ENCODE assay signal across 24 cellular contexts in the genomic region with DNA sequence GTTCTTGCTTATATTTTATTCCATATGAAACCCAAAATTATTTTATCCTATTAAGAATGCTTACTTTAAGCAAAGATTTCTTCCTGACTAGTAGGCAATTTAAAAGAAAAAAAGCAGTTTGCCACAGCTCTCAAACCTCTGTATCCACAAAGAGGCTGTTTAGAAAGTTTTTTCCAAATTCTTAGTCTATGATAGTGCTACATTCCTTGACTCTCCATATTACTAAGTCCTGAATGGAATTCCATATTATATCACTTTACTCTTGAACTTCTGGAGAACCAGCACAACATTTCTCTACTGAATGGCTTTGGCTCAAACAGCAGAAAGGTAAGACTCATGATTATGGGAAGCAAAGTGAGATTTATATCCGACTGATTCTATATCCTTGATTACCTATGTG. TPM values are rescaled to one million over a fixed set of nuclear protein-coding genes. Genes with fewer than 3 reads are reported as not detected.
"Had no signal": no experiment of that assay in that cellular context is flagged by ENCODE, and none has a peak within 500 bp of the region (broad histone marks: within the 10 kb centered on the region; RNA-seq: fewer than 3 reads in every experiment).

No MANE protein-coding gene starts in this region.

- FAIRE-seq: colon, pancreas had no signal

- H3K4me3 Mint-ChIP-seq: dendritic cell treated with granulocyte-macrophage colony-stimulating factor and Interleukin-4, amounts not matched to agents 40 ng/mL and 50 ng/mL, for 4 days; effector memory CD8-positive, alpha-beta T cell; naive B cell; nephron; stimulated activated naive B cell treated with anti-CD40 and anti-IgM and Interleukin-4, amounts not matched to agents 10 μg/mL and 1 μg/mL and 100 μg/mL, for 72 hours; stimulated activated naive CD8-positive, alpha-beta T cell treated with anti-CD3 and anti-CD28 coated beads, Interleukin-15, amount 100 ng/mL, for 72 hours had no signal

- H3K27me3 ChIP-seq: gastrocnemius medialis, pancreas, right lobe of liver, transverse colon had no signal

- H3K27ac ChIP-seq: gastrocnemius medialis, left ventricle myocardium inferior, pancreas, right lobe of liver, thoracic aorta, transverse colon had no signal

- H3K4me3 ChIP-seq: gastrocnemius medialis, left ventricle myocardium inferior, lung, pancreas, right lobe of liver, thoracic aorta, transverse colon had no signal

- H3K4me1 ChIP-seq: gastrocnemius medialis, left ventricle myocardium inferior, pancreas, right lobe of liver had no signal

- H3K9me3 ChIP-seq: gastrocnemius medialis, left ventricle myocardium inferior, pancreas, right lobe of liver, thoracic aorta, transverse colon had no signal

- H3K27me3 Mint-ChIP-seq: dendritic cell treated with granulocyte-macrophage colony-stimulating factor and Interleukin-4, amounts not matched to agents 40 ng/mL and 50 ng/mL, for 4 days; progenitor cell of endocrine pancreas; stimulated activated naive CD8-positive, alpha-beta T cell treated with anti-CD3 and anti-CD28 coated beads, Interleukin-15, amount 100 ng/mL, for 72 hours had no signal

- H3K36me3 Mint-ChIP-seq: naive B cell; stimulated activated naive B cell treated with anti-CD40 and anti-IgM and Interleukin-4, amounts not matched to agents 10 μg/mL and 1 μg/mL and 100 μg/mL, for 72 hours had no signal

- H3K9me3 Mint-ChIP-seq: dendritic cell treated with granulocyte-macrophage colony-stimulating factor and Interleukin-4, amounts not matched to agents 40 ng/mL and 50 ng/mL, for 4 days; effector memory CD8-positive, alpha-beta T cell; naive B cell; nephron; stimulated activated naive B cell treated with anti-CD40 and anti-IgM and Interleukin-4, amounts not matched to agents 10 μg/mL and 1 μg/mL and 100 μg/mL, for 72 hours; stimulated activated naive CD8-positive, alpha-beta T cell treated with anti-CD3 and anti-CD28 coated beads, Interleukin-15, amount 100 ng/mL, for 72 hours had no signal

- DNase-seq: cerebellar nuclear complex; effector memory CD8-positive, alpha-beta T cell; erythroblast; gastrocnemius medialis; islet precursor cell; left cardiac atrium; left ventricle myocardium inferior; mesendoderm; naive B cell; occipital lobe; pancreas; right lobe of liver; stimulated activated CD4-positive, alpha-beta T cell treated with anti-CD3 and anti-CD28 coated beads, Interleukin-2, amount 100 ng/mL, for 24 hours; stimulated activated CD4-positive, alpha-beta T cell treated with anti-CD3 and anti-CD28 coated beads, Interleukin-4, amount 100 ng/mL, for 4 hours; stimulated activated naive B cell treated with anti-CD40 and anti-IgM and Interleukin-4, amounts not matched to agents 10 μg/mL and 1 μg/mL and 100 μg/mL, for 72 hours; stimulated activated naive CD8-positive, alpha-beta T cell treated with anti-CD3 and anti-CD28 coated beads, Interleukin-15, amount 100 ng/mL, for 72 hours; transverse colon had no signal

- H3K27ac Mint-ChIP-seq: dendritic cell treated with granulocyte-macrophage colony-stimulating factor and Interleukin-4, amounts not matched to agents 40 ng/mL and 50 ng/mL, for 4 days; effector memory CD8-positive, alpha-beta T cell; nephron; progenitor cell of endocrine pancreas; stimulated activated naive B cell treated with anti-CD40 and anti-IgM and Interleukin-4, amounts not matched to agents 10 μg/mL and 1 μg/mL and 100 μg/mL, for 72 hours; stimulated activated naive CD8-positive, alpha-beta T cell treated with anti-CD3 and anti-CD28 coated beads, Interleukin-15, amount 100 ng/mL, for 72 hours had no signal

- H3K4me1 Mint-ChIP-seq: naive B cell; stimulated activated naive B cell treated with anti-CD40 and anti-IgM and Interleukin-4, amounts not matched to agents 10 μg/mL and 1 μg/mL and 100 μg/mL, for 72 hours; stimulated activated naive CD8-positive, alpha-beta T cell treated with anti-CD3 and anti-CD28 coated beads, Interleukin-15, amount 100 ng/mL, for 72 hours had no signal

- ATAC-seq: effector memory CD8-positive, alpha-beta T cell; gastrocnemius medialis; left cardiac atrium; pancreas; right lobe of liver; stimulated activated naive B cell treated with anti-CD40 and anti-IgM and Interleukin-4, amounts not matched to agents 10 μg/mL and 1 μg/mL and 100 μg/mL, for 72 hours; stimulated activated naive CD8-positive, alpha-beta T cell treated with anti-CD3 and anti-CD28 coated beads, Interleukin-15, amount 100 ng/mL, for 72 hours had no signal

- H3K36me3 ChIP-seq: gastrocnemius medialis, left ventricle myocardium inferior, pancreas, right lobe of liver, thoracic aorta, transverse colon had no signal

RNA-seq across cellular contexts. Expression of a gene that starts 8.3 kb away (rescaled TPM):
- total RNA-seq: occipital lobe, progenitor cell of endocrine pancreas had no signal
- polyA plus RNA-seq: fibroblast of lung had no signal

RNA-seq across cellular contexts. Expression of a gene that starts 51.4 kb away (rescaled TPM):
- total RNA-seq: thoracic aorta had no signal
